ENCODE assay signal across 8 cellular contexts in the genomic region with DNA sequence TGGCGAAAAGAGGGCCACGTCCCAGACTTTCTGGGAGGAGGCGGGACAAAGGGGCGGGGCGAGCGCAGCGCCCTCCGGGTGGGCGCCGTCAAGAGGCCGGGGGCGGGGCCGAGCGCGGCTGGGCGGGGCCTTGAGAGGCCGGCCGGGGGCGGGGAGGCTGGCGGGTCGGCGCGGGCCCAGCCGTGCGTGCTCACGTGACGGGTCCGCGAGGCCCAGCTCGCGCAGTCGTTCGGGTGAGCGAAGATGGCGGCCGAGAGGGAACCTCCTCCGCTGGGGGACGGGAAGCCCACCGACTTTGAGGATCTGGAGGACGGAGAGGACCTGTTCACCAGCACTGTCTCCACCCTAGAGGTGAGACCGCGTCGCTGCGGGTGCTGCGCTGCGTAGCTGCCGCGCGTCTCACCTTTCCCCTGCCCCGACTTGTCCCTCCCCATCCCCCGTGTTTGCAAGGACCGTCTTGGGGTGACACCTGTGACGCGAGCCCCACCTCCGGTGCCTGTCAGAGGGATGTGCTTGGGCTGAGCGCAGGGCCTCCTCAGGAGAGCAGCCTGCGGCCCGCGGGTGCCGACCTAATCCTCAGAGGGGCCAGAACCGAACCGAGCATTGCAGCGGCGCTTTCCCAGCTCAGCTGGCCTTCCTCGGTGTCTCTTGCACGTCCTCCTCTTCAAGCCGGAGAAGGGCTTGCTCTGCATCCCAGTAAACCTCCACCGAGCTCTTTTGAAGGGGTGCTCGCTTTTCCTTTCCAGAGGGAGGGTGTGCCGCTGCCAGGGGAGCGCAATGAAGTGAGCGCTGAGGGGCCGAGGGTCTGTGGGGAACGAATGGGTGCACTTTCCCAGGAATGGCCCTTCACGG.
DNase-seq lines count a peak whose midpoint lies in the region; ATAC-seq lines count a peak whose summit lies in the region.

Gene SNX2 (plus strand): TSS at position 220 of the 852 bp plus-strand sequence. CDS start 24 bp downstream, at position 244.

- H3K4me1 Mint-ChIP-seq in central memory CD8-positive, alpha-beta T cell: peaks cover 31% of the 10 kb centered on the region

- peaks cover 16% of the 10 kb centered on the region for H3K36me3 Mint-ChIP-seq in central memory CD8-positive, alpha-beta T cell (ENCODE audit: insufficient read depth)

- ATAC-seq in GM18867 (IDR thresholded peaks at IDR 0.05; ENCODE audit: unreplicated experiment) (peak; percentile 92), HG03097 (IDR thresholded peaks at IDR 0.05; ENCODE audit: low FRiP score, unreplicated experiment) (peak; percentile 88)
- peak; percentile 91 to 92 for ATAC-seq in activated CD4-positive, CD25-positive, alpha-beta regulatory T cell treated with anti-CD3 and anti-CD28 coated beads, Interleukin-2, amount 50 U/mL, for 24 hours
- ATAC-seq in central memory CD8-positive, alpha-beta T cell (replicated peaks; ENCODE audit: extremely low read depth, poor library complexity, severe bottlenecking): peak; percentile 91

- peaks cover 4% of the 10 kb centered on the region for H3K27me3 Mint-ChIP-seq in central memory CD8-positive, alpha-beta T cell

- H3K4me3 Mint-ChIP-seq in central memory CD8-positive, alpha-beta T cell: peak within 1 kb of the TSS; percentile 96

- peak; percentile 92 for DNase-seq in AG08395 (ENCODE audit: low spot score)
- peak; percentile 57 for DNase-seq in NCI-H345 treated with DMSO at 0.1 percent for 48 hours (lab: John Stamatoyannopoulos, UW; ENCODE audit: unreplicated experiment)
- peak; percentile 77 to 80 for DNase-seq in central memory CD8-positive, alpha-beta T cell (ENCODE audit: low spot score in 2 of 2)
- DNase-seq in islet precursor cell: peak; percentile 95
- peak; percentile 75 to 86 (median 80) for DNase-seq in stimulated activated CD4-positive, alpha-beta T cell treated with anti-CD3 and anti-CD28 coated beads, Interleukin-12 subunit alpha, Interleukin-12 subunit beta, amount 100 ng/mL, for 48 hours (ENCODE audit: low read depth in 2 of 3, low spot score in 1 of 3)

- peak within 1 kb of the TSS; percentile 97 for H3K27ac Mint-ChIP-seq in central memory CD8-positive, alpha-beta T cell (ENCODE audit: low read depth)

- H3K9me3 Mint-ChIP-seq in central memory CD8-positive, alpha-beta T cell: no peaks in the 10 kb centered on the region

Comparison
In these comparisons a context has a peak if more than half of its experiments do, and no peak if none do; other contexts are left out.
1. Peak in every context shown above with its lines: DNase-seq and ATAC-seq.